Comparison of ENCODE assay signal across 7 cellular contexts in genomic region chr17:1830288-1830687, GRCh38. TPM values are rescaled to one million over a fixed set of nuclear protein-coding genes. Genes with fewer than 3 reads are reported as not detected.
A peak's percentile ranks its signal among the peaks of the same experiment; 100 is the strongest.
DNase-seq lines count a peak whose midpoint lies in the region; ATAC-seq and TF ChIP-seq lines count a peak whose summit lies in the region.

No MANE protein-coding gene starts in this region.

- peak overlapping the region; percentile 90 for H3K27ac Mint-ChIP-seq in activated T-helper 1 cell treated with anti-CD3 and anti-CD28 coated beads, Interleukin-12 subunit alpha, Interleukin-12 subunit beta, Interleukin-2, Interleukin-4 antibody, amounts not matched to agents 30 ng/mL and 10 ng/mL and 1 ng/mL, durations not matched to agents 14 hours and 24 hours and 36 hours

- H3K27me3 ChIP-seq in sigmoid colon = no peaks in the 10 kb centered on the region

- H3K9me3 Mint-ChIP-seq in activated T-helper 1 cell treated with anti-CD3 and anti-CD28 coated beads, Interleukin-12 subunit alpha, Interleukin-12 subunit beta, Interleukin-2, Interleukin-4 antibody, amounts not matched to agents 30 ng/mL and 10 ng/mL and 1 ng/mL, durations not matched to agents 14 hours and 24 hours and 36 hours = no peaks in the 10 kb centered on the region

- H3K4me3 Mint-ChIP-seq in activated T-helper 1 cell treated with anti-CD3 and anti-CD28 coated beads, Interleukin-12 subunit alpha, Interleukin-12 subunit beta, Interleukin-2, Interleukin-4 antibody, amounts not matched to agents 30 ng/mL and 10 ng/mL and 1 ng/mL, durations not matched to agents 14 hours and 24 hours and 36 hours = peak overlapping the region; percentile 91

- H3K4me1 ChIP-seq in ES-I3 (ENCODE audit: insufficient read depth, low read length) (no peaks in the 10 kb centered on the region), sigmoid colon (peaks cover 0 to 30% (median 20%) of the 10 kb centered on the region in 4 donors)

- TF ChIP-seq POLR2A in sigmoid colon (IDR thresholded peaks at IDR 0.05) = no peak

- H3K27me3 Mint-ChIP-seq in activated T-helper 1 cell treated with anti-CD3 and anti-CD28 coated beads, Interleukin-12 subunit alpha, Interleukin-12 subunit beta, Interleukin-2, Interleukin-4 antibody, amounts not matched to agents 30 ng/mL and 10 ng/mL and 1 ng/mL, durations not matched to agents 14 hours and 24 hours and 36 hours (ENCODE audit: insufficient read depth) = no peaks in the 10 kb centered on the region

- H3K9me3 ChIP-seq in ES-I3 (ENCODE audit: control insufficient read depth, insufficient read depth, low read length) = no peaks in the 10 kb centered on the region
- no peaks in the 10 kb centered on the region for H3K9me3 ChIP-seq in sigmoid colon

- H3K27ac ChIP-seq in sigmoid colon = peak overlapping the region; percentile 87 to 93 (median 91)

- peaks cover 27% of the 10 kb centered on the region for H3K36me3 Mint-ChIP-seq in activated T-helper 1 cell treated with anti-CD3 and anti-CD28 coated beads, Interleukin-12 subunit alpha, Interleukin-12 subunit beta, Interleukin-2, Interleukin-4 antibody, amounts not matched to agents 30 ng/mL and 10 ng/mL and 1 ng/mL, durations not matched to agents 14 hours and 24 hours and 36 hours (ENCODE audit: low read depth)

- H3K36me3 ChIP-seq in ES-I3 (ENCODE audit: insufficient read depth, low read length) (no peaks in the 10 kb centered on the region; the same call in 1 of the 2 replicates), sigmoid colon (peaks cover 0 to 31% (median 0%) of the 10 kb centered on the region in 4 donors)

- 0% methylated on average over 11 of the region's 11 CpGs for WGBS in sigmoid colon, 2 donors

- intact Hi-C loops in activated T-helper 1 cell treated with anti-CD3 and anti-CD28 coated beads, Interleukin-12 subunit alpha, Interleukin-12 subunit beta, Interleukin-2, Interleukin-4 antibody, amounts not matched to agents 30 ng/mL and 10 ng/mL and 1 ng/mL, durations not matched to agents 14 hours and 24 hours and 36 hours (cut with micrococcal nuclease) = loop anchor here (1.0 to 5.0 kb wide), 3 partner anchors 113 to 562 kb away; partner anchors contain the start of gene RILP
- intact Hi-C loops in sigmoid colon (cut with DNase I) = no loop called here

- no peak for TF ChIP-seq EP300 in sigmoid colon (IDR thresholded peaks at IDR 0.05)

- DNase-seq in LNCaP clone FGC (ENCODE audit: low read depth) (no peak), hepatic stellate cell (ENCODE audit: low spot score) (peak; percentile 16), sigmoid colon (no peak), NCI-H2081 treated with DMSO at 0.1 percent for 48 hours (lab: John Stamatoyannopoulos, UW) (no peak)
- DNase-seq in activated T-helper 1 cell treated with anti-CD3 and anti-CD28 coated beads, Interleukin-12 subunit alpha, Interleukin-12 subunit beta, Interleukin-2, Interleukin-4 antibody, amounts not matched to agents 30 ng/mL and 10 ng/mL and 1 ng/mL, durations not matched to agents 14 hours and 24 hours and 36 hours (ENCODE audit: low spot score) = peak; percentile 40

- H3K4me1 Mint-ChIP-seq in activated T-helper 1 cell treated with anti-CD3 and anti-CD28 coated beads, Interleukin-12 subunit alpha, Interleukin-12 subunit beta, Interleukin-2, Interleukin-4 antibody, amounts not matched to agents 30 ng/mL and 10 ng/mL and 1 ng/mL, durations not matched to agents 14 hours and 24 hours and 36 hours (ENCODE audit: low read depth) = peaks cover 49% of the 10 kb centered on the region

- no peak for ATAC-seq in GM19395 (IDR thresholded peaks at IDR 0.05; ENCODE audit: unreplicated experiment)

- no peak for TF ChIP-seq CTCF in LNCaP clone FGC (IDR thresholded peaks at IDR 0.05; ENCODE audit: control insufficient read depth, extremely low read depth, insufficient read depth)
- no peak for TF ChIP-seq CTCF in sigmoid colon (IDR thresholded peaks at IDR 0.05)

- H3K4me3 ChIP-seq in LNCaP clone FGC (ENCODE audit: low read depth, low read length) = peak overlapping the region; percentile 65
- peak overlapping the region; percentile 68 to 97 (median 88) for H3K4me3 ChIP-seq in sigmoid colon

- peak overlapping the region; percentile 74 for H3K9ac ChIP-seq in ES-I3 (ENCODE audit: low read depth, low read length)

RNA-seq across cellular contexts. Expression of gene RPA1, which starts 0.5 kb away (rescaled TPM):
- total RNA-seq in activated T-helper 1 cell treated with anti-CD3 and anti-CD28 coated beads, Interleukin-12 subunit alpha, Interleukin-12 subunit beta, Interleukin-2, Interleukin-4 antibody, amounts not matched to agents 30 ng/mL and 10 ng/mL and 1 ng/mL, durations not matched to agents 14 hours and 24 hours and 36 hours = 266 and 269 TPM in 2 replicates
- 10 to 100 TPM; 27.8 to 46.8 (median 31.1) TPM for total RNA-seq in sigmoid colon
- 10 to 100 TPM; 16.2 to 35.2 (median 27.6) TPM for polyA plus RNA-seq in sigmoid colon

RNA-seq across cellular contexts. Expression of gene SMYD4, which starts 0.6 kb away (rescaled TPM):
- 28.4 and 33.4 TPM in 2 replicates for total RNA-seq in activated T-helper 1 cell treated with anti-CD3 and anti-CD28 coated beads, Interleukin-12 subunit alpha, Interleukin-12 subunit beta, Interleukin-2, Interleukin-4 antibody, amounts not matched to agents 30 ng/mL and 10 ng/mL and 1 ng/mL, durations not matched to agents 14 hours and 24 hours and 36 hours
- total RNA-seq in sigmoid colon = 10 to 100 TPM; 14.3 to 19.1 (median 17.1) TPM
- polyA plus RNA-seq in sigmoid colon = 1 to 10 TPM; 2.4 to 8.8 (median 2.5) TPM

Comparison
In these comparisons a context has a peak if more than half of its experiments do, and no peak if none do; other contexts are left out.
1. DNase-seq: peak in activated T-helper 1 cell treated with anti-CD3 and anti-CD28 coated beads, Interleukin-12 subunit alpha, Interleukin-12 subunit beta, Interleukin-2, Interleukin-4 antibody, amounts not matched to agents 30 ng/mL and 10 ng/mL and 1 ng/mL, durations not matched to agents 14 hours and 24 hours and 36 hours (single experiment) and hepatic stellate cell (single experiment); none in LNCaP clone FGC (single experiment), sigmoid colon (single experiment) and NCI-H2081 treated with DMSO at 0.1 percent for 48 hours (single experiment).